In genomic region chr17:78252701-78253635, GRCh38 we compare ENCODE assay signal across 1 cellular context.
A peak's percentile ranks its signal among the peaks of the same experiment; 100 is the strongest.
TF ChIP-seq lines count a peak whose summit lies in the region.

No MANE protein-coding gene starts in this region.

TF ChIP-seq in HEK293, 187 proteins besides CTCF, POLR2A, EP300 and RAD21 (continued from another document):
- TF ChIP-seq SCRT1 (tag by site-specific recombination; IDR thresholded peaks at IDR 0.05; ENCODE audit: borderline replicate concordance) (peak; percentile 52), ZBTB48 (tag by site-specific recombination; IDR thresholded peaks at IDR 0.05) (0 out of 2 replicates have a peak, but pooled peaks have one; percentile 33), KLF9 (tag by site-specific recombination; IDR thresholded peaks at IDR 0.05; ENCODE audit: low read depth) (no peak), ZNF146 (tag by site-specific recombination; IDR thresholded peaks at IDR 0.05) (no peak), ZFP37 (tag by site-specific recombination; IDR thresholded peaks at IDR 0.05) (no peak), KLF1 (tag by site-specific recombination; IDR thresholded peaks at IDR 0.05) (no peak), ZSCAN23 (tag by site-specific recombination; IDR thresholded peaks at IDR 0.05) (no peak)
- TF ChIP-seq, protein P1, sequence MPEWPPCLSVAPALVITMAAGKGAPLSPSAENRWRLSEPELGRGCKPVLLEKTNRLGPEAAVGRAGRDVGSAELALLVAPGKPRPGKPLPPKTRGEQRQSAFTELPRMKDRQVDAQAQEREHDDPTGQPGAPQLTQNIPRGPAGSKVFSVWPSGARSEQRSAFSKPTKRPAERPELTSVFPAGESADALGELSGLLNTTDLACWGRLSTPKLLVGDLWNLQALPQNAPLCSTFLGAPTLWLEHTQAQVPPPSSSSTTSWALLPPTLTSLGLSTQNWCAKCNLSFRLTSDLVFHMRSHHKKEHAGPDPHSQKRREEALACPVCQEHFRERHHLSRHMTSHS (tag by site-specific recombination; IDR thresholded peaks at IDR 0.05) = no peak
